ENCODE assay signal across 8 cellular contexts in genomic region chr7:30983042-30983913, GRCh38. TPM values are rescaled to one million over a fixed set of nuclear protein-coding genes. Genes with fewer than 3 reads are reported as not detected.
A peak's percentile ranks its signal among the peaks of the same experiment; 100 is the strongest.
DNase-seq lines count a peak whose midpoint lies in the region; ATAC-seq and TF ChIP-seq lines count a peak whose summit lies in the region.

No MANE protein-coding gene starts in this region.

- no peak overlapping the region for H3K9ac ChIP-seq in SK-N-MC (ENCODE audit: insufficient read length)

- H3K4me3 Mint-ChIP-seq in progenitor cell of endocrine pancreas (ENCODE audit: low read depth) = no peak overlapping the region

- H3K36me3 ChIP-seq in SK-N-MC (ENCODE audit: insufficient read depth, low read length) (no peaks in the 10 kb centered on the region), vagina (no peaks in the 10 kb centered on the region)

- no peak overlapping the region for H3K27ac Mint-ChIP-seq in progenitor cell of endocrine pancreas

- no peaks in the 10 kb centered on the region for H3K4me1 Mint-ChIP-seq in progenitor cell of endocrine pancreas (ENCODE audit: low read depth)

- DNase-seq in HCEC 1CT (peak; percentile 37), M059J (ENCODE audit: low read depth) (peak; percentile 70), SK-N-MC (ENCODE audit: low read depth, low spot score) (peak; percentile 51), Right ventricle myocardium inferior (ENCODE audit: missing footprints) (peak; percentile 91), progenitor cell of endocrine pancreas (ENCODE audit: low spot score, unreplicated experiment) (peak; percentile 83), vagina (ENCODE audit: extremely low spot score in 2 of 2) (no peak)
- peak; percentile 69 for DNase-seq in activated naive CD4-positive, alpha-beta T cell treated with anti-CD3 and anti-CD28 coated beads, Interleukin-2, amount 50 U/mL, for 16 hours

- no peaks in the 10 kb centered on the region for H3K9me3 Mint-ChIP-seq in progenitor cell of endocrine pancreas (ENCODE audit: low read depth)

- peak; percentile 80 for ATAC-seq in Right ventricle myocardium inferior

- H3K9me3 ChIP-seq in SK-N-MC (ENCODE audit: low read depth, low read length) (no peaks in the 10 kb centered on the region), vagina (no peaks in the 10 kb centered on the region)

- H3K4me1 ChIP-seq in vagina = peaks cover 7% of the 10 kb centered on the region

- H3K27ac ChIP-seq in SK-N-MC (no peak overlapping the region), vagina (no peak overlapping the region)

- intact Hi-C loops in Right ventricle myocardium inferior (cut with DNase I) (loop anchor here (1.0 kb wide), 1 partner anchor 139 kb away; no protein-coding TSS in a partner anchor), vagina (cut with DNase I) (loop anchor here (5.0 kb wide), 1 partner anchor 139 kb away; no protein-coding TSS in a partner anchor)

- H3K4me3 ChIP-seq in SK-N-MC (peak overlapping the region; percentile 45), vagina (no peak overlapping the region)

- H3K27me3 Mint-ChIP-seq in progenitor cell of endocrine pancreas = peaks cover 78% of the 10 kb centered on the region

- no peak for TF ChIP-seq POLR2A in vagina (IDR thresholded peaks at IDR 0.05)

- H3K36me3 Mint-ChIP-seq in progenitor cell of endocrine pancreas (ENCODE audit: insufficient read depth) = no peaks in the 10 kb centered on the region

- TF ChIP-seq CTCF in GM12872 (IDR thresholded peaks at IDR 0.05; ENCODE audit: insufficient read depth, low read depth, low read length) (peak; percentile 98), progenitor cell of endocrine pancreas (IDR thresholded peaks at IDR 0.05; ENCODE audit: unreplicated experiment) (peak; percentile 94), vagina (IDR thresholded peaks at IDR 0.05) (peak; percentile 71 to 91 (median 88))

- H3K27me3 ChIP-seq in vagina = no peaks in the 10 kb centered on the region

RNA-seq across cellular contexts. Expression of gene GHRHR, which starts 19.5 kb away (rescaled TPM):
- not detected in 2 replicates for total RNA-seq in M059J (2014; rRNA removed; shearing (Covaris generic))
- not detected for total RNA-seq in Right ventricle myocardium inferior
- not detected in 2 replicates for total RNA-seq in progenitor cell of endocrine pancreas
- not detected for total RNA-seq in vagina

Comparison
In these comparisons a context has a peak if more than half of its experiments do, and no peak if none do; other contexts are left out.
1. DNase-seq: peak in HCEC 1CT (single experiment), M059J (single experiment), SK-N-MC (single experiment), activated naive CD4-positive, alpha-beta T cell treated with anti-CD3 and anti-CD28 coated beads, Interleukin-2, amount 50 U/mL, for 16 hours (single experiment), Right ventricle myocardium inferior (single experiment) and progenitor cell of endocrine pancreas (single experiment); none in vagina (0 of 2).
2. Peak in every context shown above with its lines, with median percentiles within 50 percentile points of each other: CTCF ChIP-seq.